Comparison of ENCODE assay signal across 21 cellular contexts in genomic region chr12:116375278-116375842, GRCh38.
A peak's percentile ranks its signal among the peaks of the same experiment; 100 is the strongest.
DNase-seq lines count a peak whose midpoint lies in the region; TF ChIP-seq lines count a peak whose summit lies in the region.
"Had no signal": no experiment of that assay in that cellular context is flagged by ENCODE, and none has a peak within 500 bp of the region (broad histone marks: within the 10 kb centered on the region; RNA-seq: fewer than 3 reads in every experiment).

No MANE protein-coding gene starts in this region.

- H3K9ac ChIP-seq in neuronal stem cell (ENCODE audit: low read depth, low read length, poor library complexity) = peak overlapping the region; percentile 33
- H3K9ac ChIP-seq: BLaER1 treated with 17β-estradiol and CSF1 and Interleukin-3, amounts not matched to agents 10 nM and 100 nM had no signal

- no peak overlapping the region for H3K4me2 ChIP-seq in neuronal stem cell (ENCODE audit: insufficient read depth, low read length, poor library complexity, severe bottlenecking)

- H2BK5ac ChIP-seq in neuronal stem cell (ENCODE audit: low read length) = no peak overlapping the region

- H3K4me3 Mint-ChIP-seq in activated CD4-positive, alpha-beta memory T cell treated with anti-CD3 and anti-CD28 coated beads for 36 hours = peak overlapping the region; percentile 9
- no peak overlapping the region for H3K4me3 Mint-ChIP-seq in activated CD4-positive, alpha-beta memory T cell treated with anti-CD3 and anti-CD28 coated beads, Interleukin-2, amount 10 ng/mL, durations not matched to agents 7 days and 5 days
- H3K4me3 Mint-ChIP-seq in HFFc6 (no peak overlapping the region), endothelial cell (ENCODE audit: unreplicated experiment) (peak overlapping the region; percentile 8)

- DNase-seq in activated CD4-positive, alpha-beta memory T cell treated with anti-CD3 and anti-CD28 coated beads for 36 hours = no peak
- no peak for DNase-seq in activated CD4-positive, alpha-beta memory T cell treated with anti-CD3 and anti-CD28 coated beads, Interleukin-2, amount 10 ng/mL, durations not matched to agents 7 days and 5 days
- no peak for DNase-seq in HFFc6
- DNase-seq in endothelial cell (ENCODE audit: low spot score) = no peak
- no peak for DNase-seq in neuronal stem cell (ENCODE audit: low spot score)
- DNase-seq in stimulated activated CD4-positive, alpha-beta T cell treated with anti-CD3 and anti-CD28 coated beads, Interleukin-4, amount 100 ng/mL, for 1 hour = no peak
- no peak for DNase-seq in nucleus accumbens (lab: John Stamatoyannopoulos, UW)
- no peak for DNase-seq in activated CD4-positive, alpha-beta T cell treated with anti-CD3 and anti-CD28 coated beads for 4 hours
- DNase-seq: ACHN; Caco-2; CD4-positive, alpha-beta memory T cell; DMS 273 treated with DMSO at 0.1 percent for 48 hours; DND-41; H7; NCI-H1694; NCI-H446 treated with DMSO at 0.1 percent for 48 hours had no signal

- POLR2A ChIA-PET in activated CD4-positive, alpha-beta memory T cell treated with anti-CD3 and anti-CD28 coated beads for 36 hours (lab: Charles Lee) = no interaction called here
- POLR2A ChIA-PET in activated CD4-positive, alpha-beta memory T cell treated with anti-CD3 and anti-CD28 coated beads, Interleukin-2, amount 10 ng/mL, durations not matched to agents 7 days and 5 days (lab: Charles Lee) = no interaction called here

- peaks cover 6 to 13% of the 10 kb centered on the region in 2 donors for H3K4me1 ChIP-seq in neuronal stem cell (ENCODE audit: control insufficient read depth in 2 of 2, insufficient read depth in 1 of 2, low read depth in 1 of 2, low read length in 2 of 2)

- H2BK15ac ChIP-seq in neuronal stem cell (ENCODE audit: low read length) = no peak overlapping the region

- peak overlapping the region; percentile 54 for H4K8ac ChIP-seq in neuronal stem cell (ENCODE audit: low read depth, low read length)

- WGBS in neuronal stem cell (ENCODE audit: extremely low coverage in 2 of 2, insufficient read length in 2 of 2, insufficient replicate concordance in 1 of 2), 2 donors = no CpG with 5 or more reads among the region's 9 CpGs

- H3K4me3 ChIP-seq in neuronal stem cell (ENCODE audit: low read length in 2 of 2) = peak overlapping the region in 1 of 2 donors; percentile 68
- H3K4me3 ChIP-seq: BLaER1 treated with 17β-estradiol and CSF1 and Interleukin-3, amounts not matched to agents 10 nM and 100 nM; GM12878; SJSA1 had no signal

- H4K91ac ChIP-seq in neuronal stem cell (ENCODE audit: low read depth, low read length, poor library complexity) = peak overlapping the region; percentile 64

- H3K27ac ChIP-seq in neuronal stem cell (replicated peaks; ENCODE audit: low read length) = peak overlapping the region; percentile 1
- H3K27ac ChIP-seq: 22Rv1; BLaER1 treated with 17β-estradiol and CSF1 and Interleukin-3, amounts not matched to agents 10 nM and 100 nM; HL-60 had no signal

- H2AFZ ChIP-seq in neuronal stem cell (ENCODE audit: low read length) = no peak overlapping the region

- H3K9me3 ChIP-seq in neuronal stem cell (replicated peaks in 1 of 2; ENCODE audit: control insufficient read depth in 2 of 2, insufficient read depth in 1 of 2, low read depth in 1 of 2, low read length in 2 of 2) = peaks cover 0 to 9% of the 10 kb centered on the region in 2 donors
- H3K9me3 ChIP-seq: Caco-2, SJSA1 had no signal

- H3K36me3 ChIP-seq in neuronal stem cell (replicated peaks in 1 of 2; ENCODE audit: control insufficient read depth in 2 of 2, insufficient read depth in 2 of 2, low read length in 2 of 2) = peaks cover 0 to 6% of the 10 kb centered on the region in 2 donors
- H3K36me3 ChIP-seq: BLaER1 treated with 17β-estradiol and CSF1 and Interleukin-3, amounts not matched to agents 10 nM and 100 nM; SJSA1 had no signal

- H2AK5ac ChIP-seq in neuronal stem cell (ENCODE audit: low read depth, low read length) = no peak overlapping the region

- H3K18ac ChIP-seq in neuronal stem cell (ENCODE audit: low read length) = no peak overlapping the region

- H3K4ac ChIP-seq in neuronal stem cell (ENCODE audit: low read length) = no peak overlapping the region

- H3K4me1 Mint-ChIP-seq in activated CD4-positive, alpha-beta memory T cell treated with anti-CD3 and anti-CD28 coated beads for 36 hours (ENCODE audit: low read depth) = peaks cover 9% of the 10 kb centered on the region
- peaks cover 7% of the 10 kb centered on the region for H3K4me1 Mint-ChIP-seq in activated CD4-positive, alpha-beta memory T cell treated with anti-CD3 and anti-CD28 coated beads, Interleukin-2, amount 10 ng/mL, durations not matched to agents 7 days and 5 days
- peaks cover 67% of the 10 kb centered on the region for H3K4me1 Mint-ChIP-seq in HFFc6 (ENCODE audit: low read depth)
- H3K4me1 Mint-ChIP-seq in endothelial cell (ENCODE audit: unreplicated experiment) = peaks cover 8% of the 10 kb centered on the region

- H2BK120ac ChIP-seq in neuronal stem cell (ENCODE audit: low read depth, low read length) = no peak overlapping the region

- intact Hi-C loops in activated CD4-positive, alpha-beta memory T cell treated with anti-CD3 and anti-CD28 coated beads for 36 hours (cut with micrococcal nuclease) = no loop called here

- CTCF ChIA-PET in activated CD4-positive, alpha-beta memory T cell treated with anti-CD3 and anti-CD28 coated beads for 36 hours (lab: Charles Lee) = no interaction called here
- CTCF ChIA-PET in activated CD4-positive, alpha-beta memory T cell treated with anti-CD3 and anti-CD28 coated beads, Interleukin-2, amount 10 ng/mL, durations not matched to agents 7 days and 5 days (lab: Charles Lee) = no interaction called here

- H2BK12ac ChIP-seq in neuronal stem cell (ENCODE audit: low read length) = peak overlapping the region; percentile 18

- H3K36me3 Mint-ChIP-seq in activated CD4-positive, alpha-beta memory T cell treated with anti-CD3 and anti-CD28 coated beads for 36 hours = no peaks in the 10 kb centered on the region
- H3K36me3 Mint-ChIP-seq in activated CD4-positive, alpha-beta memory T cell treated with anti-CD3 and anti-CD28 coated beads, Interleukin-2, amount 10 ng/mL, durations not matched to agents 7 days and 5 days (ENCODE audit: low read depth) = no peaks in the 10 kb centered on the region
- no peaks in the 10 kb centered on the region; the same call in 1 of the 2 replicates for H3K36me3 Mint-ChIP-seq in HFFc6 (ENCODE audit: low read depth)
- no peaks in the 10 kb centered on the region for H3K36me3 Mint-ChIP-seq in endothelial cell (ENCODE audit: low read depth, unreplicated experiment)
- H3K36me3 Mint-ChIP-seq: CD4-positive, alpha-beta memory T cell had no signal

- no peaks in the 10 kb centered on the region for H3K79me1 ChIP-seq in neuronal stem cell (ENCODE audit: low read depth, low read length)

- no peaks in the 10 kb centered on the region for H3K27me3 Mint-ChIP-seq in activated CD4-positive, alpha-beta memory T cell treated with anti-CD3 and anti-CD28 coated beads for 36 hours
- peaks cover 5% of the 10 kb centered on the region for H3K27me3 Mint-ChIP-seq in activated CD4-positive, alpha-beta memory T cell treated with anti-CD3 and anti-CD28 coated beads, Interleukin-2, amount 10 ng/mL, durations not matched to agents 7 days and 5 days
- H3K27me3 Mint-ChIP-seq in HFFc6 (ENCODE audit: insufficient read depth) = peaks cover 2% of the 10 kb centered on the region; the same call in 1 of the 2 replicates
- peaks cover 9% of the 10 kb centered on the region for H3K27me3 Mint-ChIP-seq in endothelial cell (ENCODE audit: unreplicated experiment)
- H3K27me3 Mint-ChIP-seq: CD4-positive, alpha-beta memory T cell had no signal

- no peak overlapping the region for H3K27ac Mint-ChIP-seq in activated CD4-positive, alpha-beta memory T cell treated with anti-CD3 and anti-CD28 coated beads for 36 hours
- no peak overlapping the region for H3K27ac Mint-ChIP-seq in activated CD4-positive, alpha-beta memory T cell treated with anti-CD3 and anti-CD28 coated beads, Interleukin-2, amount 10 ng/mL, durations not matched to agents 7 days and 5 days
- peak overlapping the region; percentile 18; the same call in 1 of the 2 replicates for H3K27ac Mint-ChIP-seq in HFFc6
- H3K27ac Mint-ChIP-seq in endothelial cell (ENCODE audit: unreplicated experiment) = no peak overlapping the region

- peaks cover 0 to 3% (median 0%) of the 10 kb centered on the region in 3 experiments for H3K27me3 ChIP-seq in neuronal stem cell (ENCODE audit: control insufficient read depth in 3 of 3, insufficient read depth in 3 of 3, low read depth in 1 of 3, low read length in 3 of 3)
- H3K27me3 ChIP-seq: BLaER1 treated with 17β-estradiol and CSF1 and Interleukin-3, amounts not matched to agents 10 nM and 100 nM; SJSA1 had no signal

- peak overlapping the region; percentile 17 for H3K14ac ChIP-seq in neuronal stem cell (ENCODE audit: low read length)

- H3K9me3 Mint-ChIP-seq in activated CD4-positive, alpha-beta memory T cell treated with anti-CD3 and anti-CD28 coated beads for 36 hours = peaks cover 9% of the 10 kb centered on the region
- peaks cover 12% of the 10 kb centered on the region for H3K9me3 Mint-ChIP-seq in activated CD4-positive, alpha-beta memory T cell treated with anti-CD3 and anti-CD28 coated beads, Interleukin-2, amount 10 ng/mL, durations not matched to agents 7 days and 5 days
- no peaks in the 10 kb centered on the region; the same call in 1 of the 2 replicates for H3K9me3 Mint-ChIP-seq in HFFc6
- H3K9me3 Mint-ChIP-seq in endothelial cell (ENCODE audit: unreplicated experiment) = no peaks in the 10 kb centered on the region

- TF ChIP-seq CTCF in HFFc6 (IDR thresholded peaks at IDR 0.05) = no peak
- TF ChIP-seq CTCF in endothelial cell (IDR thresholded peaks at IDR 0.05; ENCODE audit: unreplicated experiment) = no peak

- H3K23ac ChIP-seq in neuronal stem cell (ENCODE audit: low read depth, low read length, poor library complexity) = peak overlapping the region; percentile 57

Comparison
In these comparisons a context has a peak if more than half of its experiments do, and no peak if none do; other contexts are left out.
1. H3K4me3 Mint-ChIP-seq: peak in activated CD4-positive, alpha-beta memory T cell treated with anti-CD3 and anti-CD28 coated beads for 36 hours (single experiment) and endothelial cell (single experiment); none in activated CD4-positive, alpha-beta memory T cell treated with anti-CD3 and anti-CD28 coated beads, Interleukin-2, amount 10 ng/mL, durations not matched to agents 7 days and 5 days (single experiment) and HFFc6 (single experiment).